ENCODE assay signal across 7 cellular contexts in the genomic region with DNA sequence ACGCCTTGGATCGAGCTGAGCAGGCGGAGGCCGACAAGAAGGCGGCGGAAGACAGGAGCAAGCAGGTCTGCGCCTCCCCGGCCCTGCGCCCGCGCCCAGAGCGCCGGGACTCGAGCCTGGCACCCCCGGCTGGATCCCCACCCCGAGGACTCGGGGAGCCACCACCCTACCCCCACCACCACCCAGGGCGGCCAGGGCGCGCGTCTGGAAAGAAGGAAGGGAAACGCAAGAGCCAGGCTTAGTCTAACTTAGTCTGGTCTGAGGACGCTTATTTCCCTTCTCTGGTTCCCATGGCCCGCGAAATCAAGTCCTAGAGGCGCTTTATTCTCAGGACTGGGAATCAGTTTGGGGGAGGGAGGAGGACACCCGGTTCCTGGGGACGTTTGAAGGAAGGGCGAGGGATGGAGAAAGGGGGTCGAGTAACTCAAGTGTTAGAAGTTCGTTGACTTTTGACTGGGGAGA. TPM values are rescaled to one million over a fixed set of nuclear protein-coding genes. Genes with fewer than 3 reads are reported as not detected.
DNase-seq lines count a peak whose midpoint lies in the region; ATAC-seq, FAIRE-seq and TF ChIP-seq lines count a peak whose summit lies in the region.

No MANE protein-coding gene starts in this region.

- H4K20me1 ChIP-seq in smooth muscle cell (ENCODE audit: low read depth), result peaks cover 54% of the 10 kb centered on the region

- H3K9me3 Mint-ChIP-seq in activated naive CD8-positive, alpha-beta T cell treated with anti-CD3 and anti-CD28 coated beads, Interleukin-2, amount 10 ng/mL, durations not matched to agents 7 days and 5 days, result no peaks in the 10 kb centered on the region

- peaks cover 50% of the 10 kb centered on the region for H3K4me1 ChIP-seq in HUES6 (ENCODE audit: control insufficient read depth, insufficient read depth, low read length)
- H3K4me1 ChIP-seq in iPS-15b (ENCODE audit: control insufficient read depth, insufficient read depth, low read length), result peaks cover 33% of the 10 kb centered on the region
- H3K4me1 ChIP-seq in smooth muscle cell (ENCODE audit: low read depth), result peaks cover 42% of the 10 kb centered on the region

- peak overlapping the region; percentile 99 for H3K9ac ChIP-seq in HUES6 (ENCODE audit: low read length)
- H3K9ac ChIP-seq in iPS-15b (ENCODE audit: low read depth, low read length), result peak overlapping the region; percentile 82
- H3K9ac ChIP-seq in smooth muscle cell (ENCODE audit: low read depth), result peak overlapping the region; percentile 81

- no peak for ATAC-seq in activated naive CD8-positive, alpha-beta T cell treated with anti-CD3 and anti-CD28 coated beads, Interleukin-2, amount 10 ng/mL, durations not matched to agents 7 days and 5 days (ENCODE audit: low read depth)
- ATAC-seq in HG02870 (IDR thresholded peaks at IDR 0.05; ENCODE audit: unreplicated experiment) (no peak), GM21737 (IDR thresholded peaks at IDR 0.05; ENCODE audit: unreplicated experiment) (no peak)

- peak overlapping the region; percentile 96 for H3K4me2 ChIP-seq in smooth muscle cell

- H3K27me3 ChIP-seq in HUES6 (ENCODE audit: control insufficient read depth, insufficient read depth, low read length), result peaks cover 4% of the 10 kb centered on the region; the same call in 1 of the 2 replicates
- H3K27me3 ChIP-seq in iPS-15b (ENCODE audit: control insufficient read depth, insufficient read depth, low read length), result peaks cover 5% of the 10 kb centered on the region
- H3K27me3 ChIP-seq in smooth muscle cell (ENCODE audit: low read depth), result no peaks in the 10 kb centered on the region

- peaks cover 7% of the 10 kb centered on the region for H3K4me1 Mint-ChIP-seq in activated naive CD8-positive, alpha-beta T cell treated with anti-CD3 and anti-CD28 coated beads, Interleukin-2, amount 10 ng/mL, durations not matched to agents 7 days and 5 days

- H3K27me3 Mint-ChIP-seq in activated naive CD8-positive, alpha-beta T cell treated with anti-CD3 and anti-CD28 coated beads, Interleukin-2, amount 10 ng/mL, durations not matched to agents 7 days and 5 days, result peaks cover 83% of the 10 kb centered on the region

- H3K27ac ChIP-seq in HUES6 (ENCODE audit: low read depth, low read length), result peak overlapping the region; percentile 94
- H3K27ac ChIP-seq in smooth muscle cell (ENCODE audit: low read depth), result peak overlapping the region; percentile 80

- peaks cover 54% of the 10 kb centered on the region for H3F3A ChIP-seq in smooth muscle cell (ENCODE audit: low read depth)

- 2% methylated on average over 30 of the region's 31 CpGs for WGBS in smooth muscle cell (ENCODE audit: low lambda C conversion rate)

- no peak overlapping the region for H3K27ac Mint-ChIP-seq in activated naive CD8-positive, alpha-beta T cell treated with anti-CD3 and anti-CD28 coated beads, Interleukin-2, amount 10 ng/mL, durations not matched to agents 7 days and 5 days

- no peak overlapping the region for H2AFZ ChIP-seq in smooth muscle cell (ENCODE audit: low read depth)

- H3K36me3 Mint-ChIP-seq in activated naive CD8-positive, alpha-beta T cell treated with anti-CD3 and anti-CD28 coated beads, Interleukin-2, amount 10 ng/mL, durations not matched to agents 7 days and 5 days, result no peaks in the 10 kb centered on the region

- peak overlapping the region; percentile 66 for H3K4me3 Mint-ChIP-seq in activated naive CD8-positive, alpha-beta T cell treated with anti-CD3 and anti-CD28 coated beads, Interleukin-2, amount 10 ng/mL, durations not matched to agents 7 days and 5 days

- H3K36me3 ChIP-seq in HUES6 (ENCODE audit: control insufficient read depth, insufficient read depth, low read length) (peaks cover 43% of the 10 kb centered on the region), iPS-15b (ENCODE audit: control insufficient read depth, insufficient read depth, low read length) (peaks cover 7% of the 10 kb centered on the region), smooth muscle cell (ENCODE audit: low read depth) (no peaks in the 10 kb centered on the region)

- no peak for FAIRE-seq in HTR-8/SVneo (lab: Jason Lieb, UNC)

- peaks cover 53% of the 10 kb centered on the region for H3K79me2 ChIP-seq in smooth muscle cell (ENCODE audit: low read depth)

- POLR2A ChIA-PET in activated naive CD8-positive, alpha-beta T cell treated with anti-CD3 and anti-CD28 coated beads, Interleukin-2, amount 10 ng/mL, durations not matched to agents 7 days and 5 days (lab: Charles Lee), result no interaction called here

- no peak for DNase-seq in activated naive CD8-positive, alpha-beta T cell treated with anti-CD3 and anti-CD28 coated beads, Interleukin-2, amount 10 ng/mL, durations not matched to agents 7 days and 5 days
- DNase-seq in smooth muscle cell (lab: John Stamatoyannopoulos, UW; ENCODE audit: unreplicated experiment) (no peak), HTR-8/SVneo (ENCODE audit: insufficient read length, low spot score) (no peak)

- TF ChIP-seq CTCF in smooth muscle cell (IDR thresholded peaks at IDR 0.05; ENCODE audit: borderline replicate concordance, insufficient read depth, poor library complexity, severe bottlenecking), result no peak

- H3K4me3 ChIP-seq in HUES6 (ENCODE audit: low read depth, low read length) (peak overlapping the region; percentile 91), iPS-15b (ENCODE audit: low read depth, low read length) (peak overlapping the region; percentile 90), smooth muscle cell (peak overlapping the region; percentile 85)

- H3K9me3 ChIP-seq in HUES6 (ENCODE audit: control insufficient read depth, insufficient read depth, low read depth, low read length) (no peaks in the 10 kb centered on the region), iPS-15b (ENCODE audit: control insufficient read depth, insufficient read depth, low read length) (no peaks in the 10 kb centered on the region), smooth muscle cell (replicated peaks; ENCODE audit: low read depth) (no peaks in the 10 kb centered on the region)

RNA-seq across cellular contexts. Expression of a gene that starts 0.4 kb away (rescaled TPM):
- total RNA-seq in activated naive CD8-positive, alpha-beta T cell treated with anti-CD3 and anti-CD28 coated beads, Interleukin-2, amount 10 ng/mL, durations not matched to agents 7 days and 5 days, result 1 to 10 TPM; 9.9 TPM
- total RNA-seq in smooth muscle cell, result 1,694 and 1,869 TPM in 2 replicates
- polyA plus RNA-seq in smooth muscle cell, result 1,915 and 2,406 TPM in 2 replicates

Comparison
In these comparisons a context has a peak if more than half of its experiments do, and no peak if none do; other contexts are left out.
1. RNA of a gene that starts 0.4 kb away (total RNA-seq): 1,694 to 1,869 TPM in smooth muscle cell; 9.9 TPM in activated naive CD8-positive, alpha-beta T cell treated with anti-CD3 and anti-CD28 coated beads, Interleukin-2, amount 10 ng/mL, durations not matched to agents 7 days and 5 days; every median in the first group is over 100 times any median in the second.
2. Peak in every context shown above with its lines, with median percentiles within 50 percentile points of each other: H3K4me3 ChIP-seq and H3K9ac ChIP-seq.